Comparison of ENCODE assay signal across 17 cellular contexts in the genomic region with DNA sequence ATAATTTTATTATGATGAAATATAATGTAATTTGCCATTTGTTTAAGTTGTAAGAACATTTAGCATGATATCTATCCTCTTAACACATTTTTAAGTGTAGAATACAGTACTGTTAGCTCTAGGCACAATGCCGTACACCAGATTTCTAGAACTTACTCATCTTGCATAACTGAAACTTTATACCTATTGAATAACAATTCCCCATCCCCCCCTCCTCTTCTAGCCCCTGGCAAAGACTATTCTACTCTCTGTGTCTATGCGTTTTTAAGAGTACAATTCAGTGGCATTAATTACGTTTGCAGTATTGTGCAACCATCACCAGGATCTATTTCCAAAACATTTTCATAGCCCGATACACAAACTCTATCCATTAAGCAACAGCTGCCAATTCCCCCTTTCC.
DNase-seq lines count a peak whose midpoint lies in the region; ATAC-seq and TF ChIP-seq lines count a peak whose summit lies in the region.
"Had no signal": no experiment of that assay in that cellular context is flagged by ENCODE, and none has a peak within 500 bp of the region (broad histone marks: within the 10 kb centered on the region; RNA-seq: fewer than 3 reads in every experiment).

No MANE protein-coding gene starts in this region.

- no peaks in the 10 kb centered on the region for H3K79me2 ChIP-seq in osteoblast (ENCODE audit: insufficient read depth, low read length)

- H3K4me3 ChIP-seq in osteoblast (ENCODE audit: insufficient read depth, low read length) (no peak overlapping the region), lower leg skin (ENCODE audit: low read depth, poor library complexity, severe bottlenecking) (no peak overlapping the region)
- H3K4me3 ChIP-seq: cardiac muscle cell, neural progenitor cell had no signal

- H3K4me1 ChIP-seq in osteoblast (ENCODE audit: insufficient read depth, low read length) = peaks cover 14% of the 10 kb centered on the region
- H3K4me1 ChIP-seq: neural progenitor cell had no signal

- no peaks in the 10 kb centered on the region for H4K20me1 ChIP-seq in osteoblast (ENCODE audit: insufficient read depth, low read length)

- H3K9me3 ChIP-seq in osteoblast (ENCODE audit: low read depth, low read length) = no peaks in the 10 kb centered on the region

- H3K36me3 ChIP-seq in osteoblast (ENCODE audit: insufficient read depth, low read length) = no peaks in the 10 kb centered on the region
- H3K36me3 ChIP-seq: cardiac muscle cell, neural progenitor cell had no signal

- intact Hi-C loops in lower leg skin (cut with DNase I; ENCODE audit: low total_unique reads) = no loop called here

- TF ChIP-seq POLR2A in lower leg skin (IDR thresholded peaks at IDR 0.05) = no peak

- ATAC-seq in GM19397 (IDR thresholded peaks at IDR 0.05; ENCODE audit: unreplicated experiment) = peak; percentile 35
- peak; percentile 31 for ATAC-seq in HG02981 (IDR thresholded peaks at IDR 0.05; ENCODE audit: unreplicated experiment)
- ATAC-seq: activated CD4-positive, alpha-beta T cell treated with anti-CD3 and anti-CD28 coated beads for 36 hours had no signal

- H3K4me2 ChIP-seq in osteoblast (ENCODE audit: insufficient read depth, low read length) = peak overlapping the region; percentile 83
- H3K4me2 ChIP-seq: neural progenitor cell had no signal

- no peaks in the 10 kb centered on the region for H3K27me3 ChIP-seq in osteoblast (ENCODE audit: insufficient read depth, low read length)
- H3K27me3 ChIP-seq: cardiac muscle cell, neural progenitor cell had no signal

- peak overlapping the region; percentile 28 for H3K27ac ChIP-seq in osteoblast (ENCODE audit: low read depth, low read length)
- H3K27ac ChIP-seq: C4-2B, cardiac muscle cell, neural progenitor cell had no signal

- DNase-seq in NCI-H2107 (lab: John Stamatoyannopoulos, UW) (peak; percentile 51), osteoblast (ENCODE audit: insufficient read length, low spot score, missing footprints) (no peak), lower leg skin (ENCODE audit: low spot score in 2 of 2) (no peak), activated gamma-delta T cell treated with Interleukin-2 at 50 U/mL for 16 hours (no peak), NCI-H748 (lab: John Stamatoyannopoulos, UW; ENCODE audit: unreplicated experiment) (no peak)
- DNase-seq: activated CD4-positive, alpha-beta T cell treated with anti-CD3 and anti-CD28 coated beads for 36 hours; DMS79 treated with DMSO at 0.1 percent for 48 hours; NCI-H1105 treated with DMSO at 0.1 percent for 48 hours; NCI-H774; right cardiac atrium; stimulated activated CD4-positive, alpha-beta T cell treated with anti-CD3 and anti-CD28 coated beads, Interleukin-4, amount 100 ng/mL, for 1 hour; trophoblast cell had no signal

- no peak for TF ChIP-seq CTCF in osteoblast (IDR thresholded peaks at IDR 0.05; ENCODE audit: extremely low read depth, low read depth, low read length)
- TF ChIP-seq CTCF in lower leg skin (IDR thresholded peaks at IDR 0.05) = no peak

- 44 to 49% methylated on average over 4 of the region's 4 CpGs for WGBS in lower leg skin, 2 donors

- H2AFZ ChIP-seq in osteoblast (ENCODE audit: low read length) = no peak overlapping the region
